Comparison of ENCODE assay signal across 8 cellular contexts in genomic region chr6:52419809-52420667, GRCh38. TPM values are rescaled to one million over a fixed set of nuclear protein-coding genes. Genes with fewer than 3 reads are reported as not detected.
DNase-seq lines count a peak whose midpoint lies in the region; ATAC-seq and TF ChIP-seq lines count a peak whose summit lies in the region.

EFHC1 (plus strand) TSS chr6:52420342; CDS start chr6:52420411, 69 bp downstream.

- H3K4me3 ChIP-seq in lower leg skin (ENCODE audit: low read depth, poor library complexity, severe bottlenecking) = peak within 1 kb of the TSS; percentile 61

- ATAC-seq in GM19397 (IDR thresholded peaks at IDR 0.05; ENCODE audit: unreplicated experiment) = peak; percentile 94
- ATAC-seq in HG03565 (IDR thresholded peaks at IDR 0.05; ENCODE audit: unreplicated experiment) = peak; percentile 94

- peak; percentile 99 for DNase-seq in CD1c-positive myeloid dendritic cell (ENCODE audit: extremely low spot score)
- DNase-seq in NCI-H774 (lab: John Stamatoyannopoulos, UW) = peak; percentile 98
- peak; percentile 99 for DNase-seq in activated CD4-positive, alpha-beta T cell treated with anti-CD3 and anti-CD28 coated beads, Interleukin-2, amount 50 U/mL, for 48 hours
- peak; percentile 99 for DNase-seq in ecto neural progenitor cell (ENCODE audit: low spot score)
- DNase-seq in lower leg skin (ENCODE audit: low spot score in 2 of 2) = peak; percentile 98 to 99
- DNase-seq in stimulated activated CD4-positive, alpha-beta T cell treated with anti-CD3 and anti-CD28 coated beads, Interleukin-4, amount 100 ng/mL, for 48 hours (ENCODE audit: low read depth in 2 of 2) = peak; percentile 97 to 98

- TF ChIP-seq POLR2A in lower leg skin (IDR thresholded peaks at IDR 0.05) = no peak

- intact Hi-C loops in lower leg skin (cut with DNase I; ENCODE audit: low total_unique reads) = loop anchor here (5.0 to 10.0 kb wide), 2 partner anchors 175 to 242 kb away; no protein-coding TSS in a partner anchor

- 0% methylated on average over 25 to 49 of the region's 57 CpGs for WGBS in lower leg skin, 2 donors

- TF ChIP-seq CTCF in lower leg skin (IDR thresholded peaks at IDR 0.05) = no peak

RNA-seq across cellular contexts. Expression of gene EFHC1, which starts in this region (rescaled TPM):
- total RNA-seq in lower leg skin = 10 to 100 TPM; 12.2 to 22.8 (median 18.1) TPM

Comparison
In these comparisons a context has a peak if more than half of its experiments do, and no peak if none do; other contexts are left out.
1. Peak in every context shown above with its lines: DNase-seq, ATAC-seq and H3K4me3 ChIP-seq.